In genomic region chr17:20118280-20118679, GRCh38 we compare ENCODE assay signal across 11 cellular contexts.
"Had no signal": no experiment of that assay in that cellular context is flagged by ENCODE, and none has a peak within 500 bp of the region (broad histone marks: within the 10 kb centered on the region; RNA-seq: fewer than 3 reads in every experiment).

No MANE protein-coding gene starts in this region.

- DNase-seq: GM23248, GOT3, H7, H9, HCEC 1CT, HFFc6 had no signal

- FAIRE-seq: H1, H54 had no signal

- H3K9ac ChIP-seq: GM23248 had no signal

- H3K27ac ChIP-seq: GM23248 had no signal

- H3K4me3 ChIP-seq: GM23248, GM23338, HAP-1 had no signal

- H3K36me3 ChIP-seq: HAP-1 had no signal

- H2AFZ ChIP-seq: GM23248, GM23338 had no signal

- H3K9me3 ChIP-seq: HAP-1 had no signal

- ATAC-seq: GM23338, HCT116 had no signal

- H3K4me2 ChIP-seq: GM23338 had no signal
